ENCODE assay signal across 8 cellular contexts in the genomic region with DNA sequence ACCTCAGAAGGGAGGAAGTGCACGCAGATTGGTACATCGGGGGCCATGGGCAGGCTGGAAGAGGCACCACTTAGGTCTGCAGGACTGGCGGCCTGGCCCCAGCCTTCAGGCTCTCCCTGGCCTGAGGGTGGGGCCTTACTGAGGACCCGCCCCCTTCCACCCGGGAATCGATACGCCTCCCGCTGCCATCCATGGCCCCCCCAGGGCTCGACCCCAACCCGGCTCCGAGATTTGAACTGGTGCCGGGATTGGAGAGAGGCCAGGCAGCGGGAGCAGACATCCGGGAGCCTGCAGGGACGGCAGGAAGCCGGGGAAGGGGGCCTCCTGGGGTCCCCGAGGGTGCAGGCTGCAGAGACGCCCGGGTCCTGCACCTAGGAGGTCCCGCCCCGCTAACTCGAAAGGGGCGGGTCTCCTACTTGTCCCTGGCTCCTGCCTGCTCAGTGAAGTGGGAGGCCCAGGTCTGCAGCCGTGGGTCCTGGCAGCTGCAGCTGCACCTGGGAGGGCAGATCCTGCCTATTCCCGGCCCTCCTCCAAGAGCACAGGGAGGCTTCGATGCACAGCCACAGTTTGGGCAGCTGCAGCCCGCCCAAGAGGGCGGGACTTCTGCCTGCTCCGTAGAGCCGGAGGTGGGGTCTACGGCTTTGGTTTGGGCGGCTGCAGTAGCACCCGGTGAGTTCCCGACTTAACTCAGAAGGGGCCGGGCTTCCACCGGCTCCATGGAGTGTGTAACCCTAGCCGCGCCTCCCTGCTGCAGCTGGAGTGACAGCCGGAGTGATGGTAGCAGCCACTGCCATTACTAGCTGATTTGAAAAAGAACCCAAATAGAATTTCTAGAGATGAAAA.
DNase-seq lines count a peak whose midpoint lies in the region; ATAC-seq and TF ChIP-seq lines count a peak whose summit lies in the region.

No MANE protein-coding gene starts in this region.

- H3K9me3 Mint-ChIP-seq in T-helper 1 cell treated with Interleukin-12 subunit alpha and Interleukin-12 subunit beta and Interleukin-4 antibody, amounts not matched to agents 30 μg/mL and 1 μg/mL, for 36 hours: peaks cover 4% of the 10 kb centered on the region

- ATAC-seq in GM18498 (IDR thresholded peaks at IDR 0.05; ENCODE audit: unreplicated experiment) (peak; percentile 87), HG02852 (IDR thresholded peaks at IDR 0.05; ENCODE audit: unreplicated experiment) (peak; percentile 90)

- no peaks in the 10 kb centered on the region for H3K36me3 Mint-ChIP-seq in T-helper 1 cell treated with Interleukin-12 subunit alpha and Interleukin-12 subunit beta and Interleukin-4 antibody, amounts not matched to agents 30 μg/mL and 1 μg/mL, for 36 hours (ENCODE audit: low read depth)

- H3K27ac Mint-ChIP-seq in T-helper 1 cell treated with Interleukin-12 subunit alpha and Interleukin-12 subunit beta and Interleukin-4 antibody, amounts not matched to agents 30 μg/mL and 1 μg/mL, for 36 hours: peak overlapping the region; percentile 78

- in situ Hi-C loops in astrocyte of the spinal cord (cut with HindIII; ENCODE audit: low sequenced_read_pairs): no loop called here

- peaks cover 36% of the 10 kb centered on the region for H3K4me1 Mint-ChIP-seq in T-helper 1 cell treated with Interleukin-12 subunit alpha and Interleukin-12 subunit beta and Interleukin-4 antibody, amounts not matched to agents 30 μg/mL and 1 μg/mL, for 36 hours (ENCODE audit: low read depth)

- H3K4me3 Mint-ChIP-seq in T-helper 1 cell treated with Interleukin-12 subunit alpha and Interleukin-12 subunit beta and Interleukin-4 antibody, amounts not matched to agents 30 μg/mL and 1 μg/mL, for 36 hours: peak overlapping the region; percentile 73

- peak overlapping the region; percentile 51 for H3K4me3 ChIP-seq in astrocyte of the spinal cord (ENCODE audit: low read depth, low read length)
- H3K4me3 ChIP-seq in retinal pigment epithelial cell (ENCODE audit: low read length): peak overlapping the region; percentile 70

- DNase-seq in NCI-H1436 treated with DMSO at 0.1 percent for 48 hours (lab: John Stamatoyannopoulos, UW): peak; percentile 93
- DNase-seq in astrocyte of the spinal cord (ENCODE audit: low read depth, low spot score): peak; percentile 92
- DNase-seq in hypothalamus (lab: John Stamatoyannopoulos, UW): peak in 37 of 51 donors; percentile 5 to 56 (median 30)
- DNase-seq in retinal pigment epithelial cell (ENCODE audit: low read depth): peak; percentile 77
- DNase-seq in cerebellar nuclear complex (lab: John Stamatoyannopoulos, UW): no peak

- TF ChIP-seq CTCF in astrocyte of the spinal cord (IDR thresholded peaks at IDR 0.05; ENCODE audit: low read depth, low read length) (no peak), retinal pigment epithelial cell (conservative IDR thresholded peaks at IDR 0.05; ENCODE audit: low read depth, low read length) (no peak)

- H3K27me3 Mint-ChIP-seq in T-helper 1 cell treated with Interleukin-12 subunit alpha and Interleukin-12 subunit beta and Interleukin-4 antibody, amounts not matched to agents 30 μg/mL and 1 μg/mL, for 36 hours (ENCODE audit: low read depth): no peaks in the 10 kb centered on the region

Comparison
In these comparisons a context has a peak if more than half of its experiments do, and no peak if none do; other contexts are left out.
1. DNase-seq: peak in NCI-H1436 treated with DMSO at 0.1 percent for 48 hours (single experiment), astrocyte of the spinal cord (single experiment), hypothalamus (37 of 51) and retinal pigment epithelial cell (single experiment); none in cerebellar nuclear complex (0 of 2).